In the genomic region with DNA sequence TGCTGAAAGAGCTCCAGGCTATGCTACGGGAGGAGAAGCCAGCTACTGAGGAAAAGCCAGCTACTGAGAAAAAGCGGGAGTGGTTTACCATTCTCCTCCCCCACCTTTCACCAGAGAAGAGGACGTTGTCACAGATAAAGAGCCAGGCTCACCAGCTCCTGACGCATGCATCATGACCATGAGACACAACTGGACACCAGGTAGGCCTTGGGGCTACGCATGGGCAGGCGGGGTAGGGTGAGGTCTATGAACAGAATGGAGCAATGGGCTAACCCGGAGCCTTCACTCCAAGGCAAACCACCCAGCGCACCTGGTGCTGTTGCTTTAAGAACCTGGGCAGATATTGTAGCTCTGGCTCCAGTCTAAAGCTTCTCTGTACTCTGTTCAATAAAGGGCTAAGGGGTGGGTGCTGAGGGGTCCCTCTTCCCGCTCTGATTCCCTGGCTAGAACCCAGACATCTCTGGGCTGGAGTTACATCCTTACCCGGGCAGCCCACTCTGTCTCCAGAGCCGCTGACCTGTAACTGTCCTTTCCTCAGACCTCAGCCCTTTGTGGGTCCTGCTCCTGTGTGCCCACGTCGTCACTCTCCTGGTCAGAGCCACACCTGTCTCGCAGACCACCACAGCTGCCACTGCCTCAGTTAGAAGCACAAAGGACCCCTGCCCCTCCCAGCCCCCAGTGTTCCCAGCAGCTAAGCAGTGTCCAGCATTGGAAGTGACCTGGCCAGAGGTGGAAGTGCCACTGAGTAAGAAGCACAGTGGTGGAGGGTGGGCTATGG, we compare ENCODE assay signal across 10 cellular contexts. TPM values are rescaled to one million over a fixed set of nuclear protein-coding genes. Genes with fewer than 3 reads are reported as not detected.
DNase-seq lines count a peak whose midpoint lies in the region; ATAC-seq, FAIRE-seq and TF ChIP-seq lines count a peak whose summit lies in the region.
"Had no signal": no experiment of that assay in that cellular context is flagged by ENCODE, and none has a peak within 500 bp of the region (broad histone marks: within the 10 kb centered on the region; RNA-seq: fewer than 3 reads in every experiment).

No MANE protein-coding gene starts in this region.

- H3K36me3 ChIP-seq in liver (ENCODE audit: control insufficient read depth in 4 of 4, insufficient read depth in 3 of 4, low read depth in 1 of 4, low read length in 3 of 4) (peaks cover 12 to 36% (median 30%) of the 10 kb centered on the region in 4 donors), HepG2 (replicated peaks in 1 of 2; ENCODE audit: control insufficient read depth in 1 of 2, insufficient read depth in 2 of 2, low read length in 2 of 2) (peaks cover 25 to 66% of the 10 kb centered on the region in 2 experiments), uterus (no peaks in the 10 kb centered on the region)

- H3K27ac Mint-ChIP-seq in nephron progenitor cell, result peak overlapping the region; percentile 86

- H2AFZ ChIP-seq in HepG2 (ENCODE audit: low read length), result no peak overlapping the region

- no TSS peak for BruUV-seq in HepG2 (replicated peaks; lab: Mats Ljungman, UMichigan)

- no peak overlapping the region for H3K4me3 Mint-ChIP-seq in nephron progenitor cell

- H3K27me3 ChIP-seq in liver (ENCODE audit: control insufficient read depth in 4 of 4, insufficient read depth in 4 of 4, low read length in 3 of 4), result no peaks in the 10 kb centered on the region
- H3K27me3 ChIP-seq in HepG2 (ENCODE audit: control insufficient read depth in 1 of 2, insufficient read depth in 2 of 2, low read length in 2 of 2), result no peaks in the 10 kb centered on the region
- no peaks in the 10 kb centered on the region for H3K27me3 ChIP-seq in dorsolateral prefrontal cortex
- no peaks in the 10 kb centered on the region for H3K27me3 ChIP-seq in uterus

- H3K27ac ChIP-seq in liver (ENCODE audit: low read depth in 1 of 2, low read length in 2 of 2), result peak overlapping the region; percentile 60 to 66
- no peak overlapping the region for H3K27ac ChIP-seq in HepG2 (ENCODE audit: extremely low read length, insufficient read depth, low read length)
- peak overlapping the region in 57 of 59 donors; percentile 0 to 89 (median 68) for H3K27ac ChIP-seq in dorsolateral prefrontal cortex
- H3K27ac ChIP-seq in uterus, result peak overlapping the region; percentile 72 to 81

- no peaks in the 10 kb centered on the region for H3K9me3 ChIP-seq in liver (ENCODE audit: control insufficient read depth in 4 of 4, low read length in 3 of 4)
- no peaks in the 10 kb centered on the region for H3K9me3 ChIP-seq in HepG2 (ENCODE audit: low read length)
- no peaks in the 10 kb centered on the region for H3K9me3 ChIP-seq in uterus

- no peak for TF ChIP-seq EP300 in HepG2 (IDR thresholded peaks at IDR 0.05; ENCODE audit: low read depth in 2 of 2, low read length in 2 of 2)
- TF ChIP-seq EP300 in HepG2 (CRISPR knock-in tag; IDR thresholded peaks at IDR 0.05; ENCODE audit: borderline replicate concordance), result no peak

- H3K4me3 ChIP-seq in liver (ENCODE audit: low read depth in 1 of 3, low read length in 3 of 3), result no peak overlapping the region
- no peak overlapping the region for H3K4me3 ChIP-seq in HepG2 (replicated peaks in 1 of 3; ENCODE audit: insufficient read depth in 1 of 3, low read depth in 2 of 3, low read length in 3 of 3)
- peak overlapping the region in 28 of 59 donors; percentile 1 to 48 (median 24) for H3K4me3 ChIP-seq in dorsolateral prefrontal cortex
- peak overlapping the region in 1 of 2 donors; percentile 14 for H3K4me3 ChIP-seq in uterus

- POLR2A ChIA-PET in HepG2 (lab: Yijun Ruan, JAX), result no interaction called here

- TF ChIP-seq CTCF in liver (IDR thresholded peaks at IDR 0.05; ENCODE audit: low read depth, low read length, missing input control) (no peak), HepG2 (CRISPR knock-in tag; IDR thresholded peaks at IDR 0.05) (no peak), dorsolateral prefrontal cortex (IDR thresholded peaks at IDR 0.05 in 54 of 56, conservative IDR thresholded peaks at IDR 0.05 in 2 of 56; ENCODE audit: low read depth in 1 of 56, partially characterized antibody in 56 of 56) (no peak), nephron progenitor cell (IDR thresholded peaks at IDR 0.05) (no peak), uterus (IDR thresholded peaks at IDR 0.05) (no peak)

- CTCF ChIA-PET in HepG2 (lab: Yijun Ruan, JAX; ENCODE audit: low intra/inter-chr PET ratio, low total read pairs), result no interaction called here

- H3K27me3 Mint-ChIP-seq in nephron progenitor cell (ENCODE audit: low read depth, poor library complexity), result no peaks in the 10 kb centered on the region

- intact Hi-C loops in HepG2 (cut with micrococcal nuclease; ENCODE audit: unreplicated experiment), result no loop called here
- intact Hi-C loops in dorsolateral prefrontal cortex (cut with DNase I), result no loop called here
- intact Hi-C loops in uterus (cut with DNase I; ENCODE audit: low total_unique reads), result no loop called here

- FAIRE-seq in HepG2 (lab: Jason Lieb, UNC), result no peak

- WGBS in liver, result 81% methylated on average over 14 of the region's 14 CpGs
- 96% methylated on average over 13 of the region's 14 CpGs for whole genome bisulfite sequencing in HepG2 (ENCODE audit: low lambda C conversion rate)

- no peak for DNase-seq in HepG2 (ENCODE audit: low spot score)
- no peak for DNase-seq in dorsolateral prefrontal cortex
- DNase-seq in nephron progenitor cell, result no peak
- DNase-seq in uterus, result no peak
- no peak for DNase-seq in NCI-H226
- DNase-seq in effector CD8-positive, alpha-beta T cell (lab: John Stamatoyannopoulos, UW), result no peak
- DNase-seq: H7, NCI-H2171 had no signal

- H3K79me2 ChIP-seq in HepG2 (ENCODE audit: insufficient read depth, low read length), result no peaks in the 10 kb centered on the region

- ATAC-seq in HepG2 (no peak), HG02884 (IDR thresholded peaks at IDR 0.05; ENCODE audit: unreplicated experiment) (no peak)

- H3K4me2 ChIP-seq in HepG2 (ENCODE audit: low read depth, low read length), result no peak overlapping the region

- peaks cover 2 to 17% (median 10%) of the 10 kb centered on the region in 4 donors for H3K4me1 ChIP-seq in liver (ENCODE audit: control insufficient read depth in 4 of 4, insufficient read depth in 4 of 4, low read length in 3 of 4)
- H3K4me1 ChIP-seq in HepG2 (ENCODE audit: insufficient read depth, low read length), result no peaks in the 10 kb centered on the region
- H3K4me1 ChIP-seq in uterus, result no peaks in the 10 kb centered on the region

- no peaks in the 10 kb centered on the region for H3K9me3 Mint-ChIP-seq in nephron progenitor cell

- TF ChIP-seq RAD21 in liver (IDR thresholded peaks at IDR 0.05) (no peak), HepG2 (CRISPR knock-in tag; IDR thresholded peaks at IDR 0.05) (no peak)

- in situ Hi-C loops in HepG2 (cut with HindIII; ENCODE audit: extremely low pct_ligation_motif_present, low pct_unique_long_range_greater_than_20kb), result no loop called here

- peaks cover 10% of the 10 kb centered on the region for H3K36me3 Mint-ChIP-seq in nephron progenitor cell (ENCODE audit: low read depth)

- H3K9ac ChIP-seq in liver (ENCODE audit: low read depth in 1 of 2, low read length in 2 of 2) (peak overlapping the region in 1 of 2 donors; percentile 22), HepG2 (ENCODE audit: insufficient read depth, low read depth, low read length) (no peak overlapping the region)

- TF ChIP-seq POLR2A in HepG2 (IDR thresholded peaks at IDR 0.05; ENCODE audit: insufficient read depth in 1 of 2, low read depth in 2 of 2, low read length in 2 of 2) (no peak), uterus (IDR thresholded peaks at IDR 0.05) (no peak)

- peaks cover 10% of the 10 kb centered on the region for H3K4me1 Mint-ChIP-seq in nephron progenitor cell

- H4K20me1 ChIP-seq in HepG2 (ENCODE audit: insufficient read depth, low read length), result no peaks in the 10 kb centered on the region

TF ChIP-seq in liver, 16 proteins besides CTCF, POLR2A, EP300 and RAD21 (continues in another document):
- no peak for TF ChIP-seq EGR1 (IDR thresholded peaks at IDR 0.05; ENCODE audit: low read depth in 2 of 2)
- no peak for TF ChIP-seq HNF4G (IDR thresholded peaks at IDR 0.05)
- no peak for TF ChIP-seq HNF4A (conservative IDR thresholded peaks at IDR 0.05)
- TF ChIP-seq FOXA1 (IDR thresholded peaks at IDR 0.05), result no peak
- no peak for TF ChIP-seq FOXA2 (IDR thresholded peaks at IDR 0.05)
- no peak for TF ChIP-seq SP1 (IDR thresholded peaks at IDR 0.05)

TF ChIP-seq in HepG2, 621 proteins besides CTCF, POLR2A, EP300 and RAD21 (continues in another document):
- TF ChIP-seq KAT7 (CRISPR knock-in tag; IDR thresholded peaks at IDR 0.05; ENCODE audit: borderline replicate concordance), result no peak
- TF ChIP-seq PCBP1 (IDR thresholded peaks at IDR 0.05; ENCODE audit: borderline replicate concordance, low read depth, low read length), result no peak
- TF ChIP-seq SMAD3 (CRISPR knock-in tag; IDR thresholded peaks at IDR 0.05), result no peak
- TF ChIP-seq PHB2 (IDR thresholded peaks at IDR 0.05; ENCODE audit: partially characterized antibody), result no peak
- TF ChIP-seq KAT2B (IDR thresholded peaks at IDR 0.05; ENCODE audit: borderline replicate concordance, low read depth, low read length), result no peak

RNA-seq across cellular contexts. Expression of a gene that starts 1.3 kb away (rescaled TPM):
- 1 to 10 TPM; 2.4 to 5.9 TPM for total RNA-seq in liver
- polyA plus RNA-seq in liver, result 1 to 10 TPM; 2.6 to 6.3 TPM
- 1.0 and 4.1 TPM in 2 replicates for total RNA-seq in HepG2 (2016; rRNA removed; fragmentation: Illumina TruSeq; extraction: Trizol)
- total RNA-seq in HepG2 (2016; cell fraction: cytosol; rRNA removed; fragmentation: Illumina TruSeq; extraction: Trizol; ENCODE audit: low read depth), result 0.40 and 0.44 TPM in 2 replicates
- 0.56 and 5.0 TPM in 2 replicates for total RNA-seq in HepG2 (2016; cell fraction: insoluble cytoplasmic fraction; rRNA removed; fragmentation: Illumina TruSeq; extraction: Trizol)
- total RNA-seq in HepG2 (2016; cell fraction: membrane; rRNA removed; fragmentation: Illumina TruSeq; extraction: Trizol), result 0.83 and 0.93 TPM in 2 replicates
- total RNA-seq in HepG2 (2016; cell fraction: nucleus; rRNA removed; fragmentation: Illumina TruSeq; extraction: Trizol), result 9.0 and 13.2 TPM in 2 replicates
- polyA plus RNA-seq in HepG2 (2011; rRNA removed), result 12.6 and 12.8 TPM in 2 replicates
- polyA plus RNA-seq in HepG2 (2011; cell fraction: cytosol; rRNA removed), result 2.0 and 3.4 TPM in 2 replicates
- 74.1 and 107 TPM in 2 replicates for polyA plus RNA-seq in HepG2 (2011; cell fraction: nucleus; rRNA removed)
- 6.4 and 9.6 TPM in 2 replicates for polyA plus RNA-seq in HepG2 (2012)
- 0.65 and 0.94 TPM in 2 replicates for polyA plus RNA-seq in HepG2 (2016; cell fraction: cytosol; fragmentation: Illumina TruSeq; extraction: Trizol; ENCODE audit: low read depth)
- 0.89 and 1.3 TPM in 2 replicates for polyA plus RNA-seq in HepG2 (2016; cell fraction: insoluble cytoplasmic fraction; fragmentation: Illumina TruSeq; extraction: Trizol; ENCODE audit: low read depth)
- polyA plus RNA-seq in HepG2 (2016; cell fraction: membrane; fragmentation: Illumina TruSeq; extraction: Trizol; ENCODE audit: low read depth), result 1.1 and 1.4 TPM in 2 replicates
- polyA plus RNA-seq in HepG2 (2016; cell fraction: nucleus; fragmentation: Illumina TruSeq; extraction: Trizol; ENCODE audit: insufficient read depth, low read depth), result 40.3 and 43.0 TPM in 2 replicates
- 13.0 and 17.5 TPM in 2 replicates for polyA minus RNA-seq in HepG2 (2011; rRNA and poly(A)+ RNA removed; ENCODE audit: low replicate concordance)
- 1.2 and 1.4 TPM in 2 replicates for polyA minus RNA-seq in HepG2 (2011; cell fraction: cytosol; rRNA and poly(A)+ RNA removed)
- 18.8 and 20.0 TPM in 2 replicates for polyA minus RNA-seq in HepG2 (2011; cell fraction: nucleus; rRNA and poly(A)+ RNA removed)
- total RNA-seq in dorsolateral prefrontal cortex, result 10 to 100 TPM in 86 of 120 experiments, 1 to 10 TPM in 34; 5.0 to 35.2 (median 12.5) TPM
- total RNA-seq in uterus, result 10 to 100 TPM in 2 of 4 donors, 1 to 10 TPM in 2; 7.3 to 24.6 (median 10.5) TPM
